Comparison of ENCODE assay signal across 16 cellular contexts in the genomic region with DNA sequence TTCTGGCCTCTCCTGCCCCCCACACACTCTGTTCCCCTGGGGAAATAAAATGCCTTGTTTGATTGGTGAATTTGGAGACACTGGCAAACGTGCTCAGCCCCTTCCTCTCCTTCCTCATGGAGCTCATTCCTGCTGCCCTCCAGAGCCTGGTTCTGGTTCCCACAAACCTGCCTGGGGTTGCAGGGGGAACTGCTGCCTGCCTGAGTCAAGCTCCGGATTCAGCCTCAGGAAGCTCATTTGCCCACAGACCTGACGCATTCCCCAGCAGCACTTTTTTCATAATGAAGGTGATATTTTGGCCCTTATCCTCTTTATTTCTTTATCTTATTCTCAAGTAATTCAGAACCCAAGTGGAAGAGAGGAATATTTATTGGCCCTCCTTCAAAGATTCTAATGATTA.
A peak's percentile ranks its signal among the peaks of the same experiment; 100 is the strongest.
DNase-seq lines count a peak whose midpoint lies in the region; ATAC-seq and TF ChIP-seq lines count a peak whose summit lies in the region.
"Had no signal": no experiment of that assay in that cellular context is flagged by ENCODE, and none has a peak within 500 bp of the region (broad histone marks: within the 10 kb centered on the region; RNA-seq: fewer than 3 reads in every experiment).

No MANE protein-coding gene starts in this region.

- H3K79me1 ChIP-seq in IMR-90 (ENCODE audit: low read depth in 1 of 2, low read length in 2 of 2) (peaks cover 0 to 19% of the 10 kb centered on the region in 2 experiments; a peak in 1 of 4 replicates), mesenchymal stem cell (replicated peaks; ENCODE audit: low read length, poor library complexity, severe bottlenecking) (peaks cover 3% of the 10 kb centered on the region)

- POLR2A ChIA-PET in IMR-90 (lab: Charles Lee; ENCODE audit: unreplicated experiment): no interaction called here

- H4K8ac ChIP-seq in IMR-90 (ENCODE audit: low read depth in 2 of 2, low read length in 2 of 2): peak overlapping the region; percentile 25 to 47; a peak in 1 of 4 replicates
- H4K8ac ChIP-seq in mesenchymal stem cell (ENCODE audit: low read length): no peak overlapping the region

- no peak overlapping the region for H4K5ac ChIP-seq in IMR-90 (ENCODE audit: low read depth, low read length)

- H2BK120ac ChIP-seq in IMR-90 (ENCODE audit: low read depth, low read length): peak overlapping the region; percentile 70
- H2BK120ac ChIP-seq in mesenchymal stem cell (ENCODE audit: low read depth, low read length): no peak overlapping the region

- dilution Hi-C loops in IMR-90 (cut with HindIII; ENCODE audit: low sequenced_read_pairs, unreplicated experiment): no loop called here

- TF ChIP-seq POLR2A in IMR-90 (IDR thresholded peaks at IDR 0.05; ENCODE audit: low read depth, low read length): no peak

- no peak overlapping the region for H3K4me2 ChIP-seq in IMR-90 (ENCODE audit: low read depth, low read length)
- H3K4me2 ChIP-seq in mesenchymal stem cell (ENCODE audit: low read length, poor library complexity, severe bottlenecking): no peak overlapping the region
- H3K4me2 ChIP-seq: GM23338 had no signal

- no peaks in the 10 kb centered on the region for H4K20me1 ChIP-seq in IMR-90 (ENCODE audit: insufficient read depth, low read length)

- H3K18ac ChIP-seq in IMR-90 (ENCODE audit: low read depth, low read length) (no peak overlapping the region), mesenchymal stem cell (ENCODE audit: low read depth in 1 of 2, low read length in 2 of 2) (no peak overlapping the region)

- H3K27ac ChIP-seq in IMR-90 (ENCODE audit: insufficient read depth, low read length): no peak overlapping the region
- no peak overlapping the region for H3K27ac ChIP-seq in mesenchymal stem cell (ENCODE audit: low read length, poor library complexity, severe bottlenecking)

- H3K9ac ChIP-seq in IMR-90 (ENCODE audit: low read depth, low read length) (no peak overlapping the region), mesenchymal stem cell (ENCODE audit: low read length) (no peak overlapping the region)

- intact Hi-C loops in IMR-90 (cut with micrococcal nuclease): no loop called here

- CTCF ChIA-PET in IMR-90 (lab: Yijun Ruan, JAX): no interaction called here

- H3K56ac ChIP-seq in IMR-90 (ENCODE audit: extremely low read depth, insufficient read depth, low read length): no peak overlapping the region

- H4K91ac ChIP-seq in IMR-90 (ENCODE audit: insufficient read depth, low read depth, low read length) (peak overlapping the region; percentile 52; the same call in 1 of the 2 replicates), mesenchymal stem cell (ENCODE audit: low read length) (no peak overlapping the region)

- no peak overlapping the region for H2AK9ac ChIP-seq in IMR-90 (replicated peaks; ENCODE audit: low read depth, low read length, poor library complexity)

- peak overlapping the region; percentile 78 for H2AFZ ChIP-seq in IMR-90 (replicated peaks; ENCODE audit: low read length, poor library complexity)
- H2AFZ ChIP-seq in mesenchymal stem cell (ENCODE audit: low read depth, low read length): no peak overlapping the region
- H2AFZ ChIP-seq: GM23338 had no signal

- DNase-seq in Daoy (ENCODE audit: low read depth) (peak; percentile 71), IMR-90 (no peak), UCSD-AML1 (lab: John Stamatoyannopoulos, UW; ENCODE audit: unreplicated experiment) (peak; percentile 20), mesenchymal stem cell (no peak), NCI-H526 (lab: John Stamatoyannopoulos, UW) (no peak), NCI-H226 (no peak)
- DNase-seq: ACHN; CD8-positive, alpha-beta memory T cell; COR-L47; DMS 273 treated with DMSO at 0.1 percent for 48 hours; DMS53; DND-41; HCEC 1CT had no signal

- no peak for TF ChIP-seq RAD21 in IMR-90 (IDR thresholded peaks at IDR 0.05; ENCODE audit: low read length)

- TF ChIP-seq CTCF in IMR-90 (conservative IDR thresholded peaks at IDR 0.05; ENCODE audit: low read depth, low read length): no peak

- peak overlapping the region; percentile 16 for H2BK20ac ChIP-seq in IMR-90 (ENCODE audit: low read depth, low read length)

- in situ Hi-C loops in IMR-90 (cut with MboI; ENCODE audit: low sequenced_read_pairs): no loop called here

- ATAC-seq in IMR-90 (ENCODE audit: low read depth): no peak
- ATAC-seq in HG03571 (IDR thresholded peaks at IDR 0.05; ENCODE audit: unreplicated experiment): no peak
- ATAC-seq: GM23338, K562 had no signal

- peak overlapping the region; percentile 74; the same call in 1 of the 2 replicates for H3K4ac ChIP-seq in IMR-90 (ENCODE audit: low read depth, low read length)
- no peak overlapping the region for H3K4ac ChIP-seq in mesenchymal stem cell (ENCODE audit: low read depth in 1 of 2, low read length in 2 of 2)

- H3K4me3 ChIP-seq in IMR-90 (ENCODE audit: insufficient read depth, low read depth, low read length) (no peak overlapping the region), mesenchymal stem cell (ENCODE audit: insufficient read depth in 1 of 2, low read depth in 1 of 2, low read length in 2 of 2) (no peak overlapping the region)
- H3K4me3 ChIP-seq: GM23338, K562 had no signal

- H3K36me3 ChIP-seq in IMR-90 (ENCODE audit: control insufficient read depth, insufficient read depth, low read length): no peaks in the 10 kb centered on the region
- no peaks in the 10 kb centered on the region for H3K36me3 ChIP-seq in mesenchymal stem cell (ENCODE audit: control insufficient read depth in 1 of 2, insufficient read depth in 2 of 2, low read depth in 1 of 2, low read length in 2 of 2)

- H3K23ac ChIP-seq in IMR-90 (ENCODE audit: low read depth, low read length) (peak overlapping the region; percentile 87; the same call in 1 of the 2 replicates), mesenchymal stem cell (ENCODE audit: low read length in 2 of 2) (no peak overlapping the region)

- H3K4me1 ChIP-seq in IMR-90 (ENCODE audit: control insufficient read depth, insufficient read depth, low read length): peaks cover 7% of the 10 kb centered on the region
- H3K4me1 ChIP-seq in mesenchymal stem cell (ENCODE audit: control insufficient read depth, insufficient read depth, low read depth, low read length): peaks cover 20% of the 10 kb centered on the region

- H3K27me3 ChIP-seq in IMR-90 (ENCODE audit: control insufficient read depth, insufficient read depth, low read length): no peaks in the 10 kb centered on the region
- H3K27me3 ChIP-seq in mesenchymal stem cell (ENCODE audit: control insufficient read depth in 1 of 2, insufficient read depth in 1 of 2, low read length in 2 of 2): no peaks in the 10 kb centered on the region

- H2BK5ac ChIP-seq in IMR-90 (ENCODE audit: low read depth, low read length, poor library complexity, severe bottlenecking): no peak overlapping the region
- no peak overlapping the region for H2BK5ac ChIP-seq in mesenchymal stem cell (ENCODE audit: low read depth, low read length, poor library complexity, severe bottlenecking)

- peaks cover 10% of the 10 kb centered on the region for H3K9me1 ChIP-seq in IMR-90 (ENCODE audit: insufficient read depth, low read length)

- H2BK12ac ChIP-seq in mesenchymal stem cell (ENCODE audit: low read length in 2 of 2): no peak overlapping the region

- BruUV-seq in IMR-90 (replicated peaks; lab: Mats Ljungman, UMichigan): no TSS peak

- H3K9me3 ChIP-seq in IMR-90 (ENCODE audit: control insufficient read depth, insufficient read depth, low read length) (no peaks in the 10 kb centered on the region), mesenchymal stem cell (ENCODE audit: control insufficient read depth, low read length) (no peaks in the 10 kb centered on the region)

- H2BK15ac ChIP-seq in IMR-90 (ENCODE audit: low read depth, low read length) (peak overlapping the region; percentile 70; the same call in 2 of the 3 replicates), mesenchymal stem cell (ENCODE audit: low read depth, poor library complexity, severe bottlenecking) (no peak overlapping the region)

- no CpG with 5 or more reads among the region's 3 CpGs for WGBS in IMR-90 (ENCODE audit: extremely low coverage in 2 of 2, insufficient read length in 1 of 2), 2 experiments
- 12% methylated on average over 1 of the region's 3 CpGs for WGBS in mesenchymal stem cell

- H3K14ac ChIP-seq in IMR-90 (replicated peaks; ENCODE audit: low read depth, low read length) (peak overlapping the region; percentile 61), mesenchymal stem cell (ENCODE audit: low read length in 2 of 2) (no peak overlapping the region)

- H2AK5ac ChIP-seq in IMR-90 (ENCODE audit: low read depth, low read length) (peak overlapping the region; percentile 87), mesenchymal stem cell (ENCODE audit: low read length, severe bottlenecking) (peak overlapping the region; percentile 17)

TF ChIP-seq in IMR-90, 13 proteins besides CTCF, POLR2A, EP300 and RAD21 (continues in another document):
- no peak for TF ChIP-seq CHD1 (IDR thresholded peaks at IDR 0.05; ENCODE audit: low read depth, low read length)
- no peak for TF ChIP-seq MAFK (IDR thresholded peaks at IDR 0.05; ENCODE audit: low read depth, low read length)
- TF ChIP-seq RFX5 (IDR thresholded peaks at IDR 0.05; ENCODE audit: low read depth, low read length): no peak
- TF ChIP-seq FOS (IDR thresholded peaks at IDR 0.05; ENCODE audit: low read depth, low read length): no peak
- no peak for TF ChIP-seq MXI1 (IDR thresholded peaks at IDR 0.05; ENCODE audit: borderline replicate concordance, low read depth, low read length)
- TF ChIP-seq NFE2L2 (IDR thresholded peaks at IDR 0.05; ENCODE audit: low read depth, low read length): no peak
- no peak for TF ChIP-seq RCOR1 (IDR thresholded peaks at IDR 0.05; ENCODE audit: insufficient replicate concordance, low read length)
- TF ChIP-seq SMC3 (IDR thresholded peaks at IDR 0.05; ENCODE audit: low read depth, low read length): no peak
- no peak for TF ChIP-seq BHLHE40 (IDR thresholded peaks at IDR 0.05; ENCODE audit: low read depth, low read length)
- TF ChIP-seq, protein P1, sequence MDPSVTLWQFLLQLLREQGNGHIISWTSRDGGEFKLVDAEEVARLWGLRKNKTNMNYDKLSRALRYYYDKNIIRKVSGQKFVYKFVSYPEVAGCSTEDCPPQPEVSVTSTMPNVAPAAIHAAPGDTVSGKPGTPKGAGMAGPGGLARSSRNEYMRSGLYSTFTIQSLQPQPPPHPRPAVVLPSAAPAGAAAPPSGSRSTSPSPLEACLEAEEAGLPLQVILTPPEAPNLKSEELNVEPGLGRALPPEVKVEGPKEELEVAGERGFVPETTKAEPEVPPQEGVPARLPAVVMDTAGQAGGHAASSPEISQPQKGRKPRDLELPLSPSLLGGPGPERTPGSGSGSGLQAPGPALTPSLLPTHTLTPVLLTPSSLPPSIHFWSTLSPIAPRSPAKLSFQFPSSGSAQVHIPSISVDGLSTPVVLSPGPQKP (IDR thresholded peaks at IDR 0.05; ENCODE audit: borderline replicate concordance, low read depth, low read length): no peak

Comparison
In these comparisons a context has a peak if more than half of its experiments do, and no peak if none do; other contexts are left out.
1. DNase-seq: peak in Daoy (single experiment) and UCSD-AML1 (single experiment); none in IMR-90 (single experiment), mesenchymal stem cell (single experiment), NCI-H526 (0 of 2) and NCI-H226 (single experiment).